18 cellular contexts compared by ENCODE assay signal in the genomic region with DNA sequence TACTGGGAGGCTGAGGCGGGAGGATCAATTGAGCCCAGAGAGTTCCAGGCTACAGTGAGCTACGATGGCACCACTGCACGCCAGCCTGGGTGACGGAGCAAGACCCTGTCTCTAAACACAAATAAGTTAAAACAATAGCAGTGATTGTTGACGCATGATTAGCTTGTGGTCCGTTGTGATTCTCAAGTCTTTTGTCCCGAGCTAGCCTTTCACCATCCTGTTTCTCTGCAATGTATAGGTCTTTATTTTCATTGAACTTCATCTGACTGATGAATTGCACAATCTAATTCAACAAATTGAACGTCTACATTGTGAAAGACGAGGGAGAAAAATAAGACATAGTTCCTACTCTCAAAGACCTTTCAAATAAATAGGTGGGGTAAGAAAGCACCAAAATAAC. TPM values are rescaled to one million over a fixed set of nuclear protein-coding genes. Genes with fewer than 3 reads are reported as not detected.
DNase-seq lines count a peak whose midpoint lies in the region; ATAC-seq, FAIRE-seq and TF ChIP-seq lines count a peak whose summit lies in the region.
"Had no signal": no experiment of that assay in that cellular context is flagged by ENCODE, and none has a peak within 500 bp of the region (broad histone marks: within the 10 kb centered on the region; RNA-seq: fewer than 3 reads in every experiment).

No MANE protein-coding gene starts in this region.

- H3K56ac ChIP-seq in H9 (ENCODE audit: insufficient read length, low read depth, low read length) (no peak overlapping the region), IMR-90 (ENCODE audit: extremely low read depth, insufficient read depth, low read length) (no peak overlapping the region), H1 (replicated peaks; ENCODE audit: insufficient read length, low read depth, low read length) (no peak overlapping the region)

- H3K4me1 ChIP-seq in H9 (ENCODE audit: insufficient read depth, low read length) (peaks cover 15% of the 10 kb centered on the region; the same call in 1 of the 2 replicates), IMR-90 (ENCODE audit: control insufficient read depth, insufficient read depth, low read length) (peaks cover 11% of the 10 kb centered on the region), H1 (replicated peaks in 1 of 4; ENCODE audit: control insufficient read depth in 3 of 4, insufficient read depth in 4 of 4, low read length in 3 of 4) (peaks cover 13 to 26% (median 25%) of the 10 kb centered on the region in 4 experiments), neural progenitor cell (peaks cover 46% of the 10 kb centered on the region), heart left ventricle (peaks cover 0 to 18% (median 6%) of the 10 kb centered on the region in 12 donors), body of pancreas (no peaks in the 10 kb centered on the region)
- H3K4me1 ChIP-seq: Caco-2 had no signal

- H3K9me3 ChIP-seq in H9 (ENCODE audit: control insufficient read depth, low read depth, low read length) (no peaks in the 10 kb centered on the region), IMR-90 (ENCODE audit: control insufficient read depth, insufficient read depth, low read length) (no peaks in the 10 kb centered on the region), H1 (ENCODE audit: insufficient read depth in 2 of 2, low read depth in 1 of 2, low read length in 1 of 2) (no peaks in the 10 kb centered on the region), neural progenitor cell (ENCODE audit: low read depth) (no peaks in the 10 kb centered on the region), heart left ventricle (no peaks in the 10 kb centered on the region), body of pancreas (no peaks in the 10 kb centered on the region)
- H3K9me3 ChIP-seq: Caco-2, HAP-1 had no signal

- H3K4me3 Mint-ChIP-seq in H9 (peak overlapping the region; percentile 27 to 65; a peak in 4 of 5 replicates), neural progenitor cell (no peak overlapping the region)
- H3K4me3 Mint-ChIP-seq: CD4-positive, alpha-beta T cell had no signal

- no peak overlapping the region for H2BK120ac ChIP-seq in H9 (ENCODE audit: low read depth, low read length, poor library complexity, severe bottlenecking)
- H2BK120ac ChIP-seq in IMR-90 (ENCODE audit: low read depth, low read length): no peak overlapping the region
- no peak overlapping the region for H2BK120ac ChIP-seq in H1 (replicated peaks; ENCODE audit: low read depth, low read length)

- H3K27me3 Mint-ChIP-seq in H9 (ENCODE audit: low read depth) (peaks cover 6% of the 10 kb centered on the region), neural progenitor cell (ENCODE audit: insufficient read depth, low read depth) (peaks cover 5% of the 10 kb centered on the region)

- no peak overlapping the region for H3K4me2 ChIP-seq in H9 (ENCODE audit: insufficient read depth, insufficient read length, low read length)
- no peak overlapping the region for H3K4me2 ChIP-seq in IMR-90 (ENCODE audit: low read depth, low read length)
- peak overlapping the region in 1 of 2 experiments; percentile 78; a peak in 2 of 4 replicates for H3K4me2 ChIP-seq in H1 (ENCODE audit: insufficient read depth in 1 of 2, low read depth in 2 of 2, low read length in 2 of 2)
- H3K4me2 ChIP-seq in neural progenitor cell: peak overlapping the region; percentile 64
- H3K4me2 ChIP-seq: KMS-11 had no signal

- no peak overlapping the region for H3T11ph ChIP-seq in H9 (ENCODE audit: low read length)

- no peak for DNase-seq in H9
- no peak for DNase-seq in IMR-90
- DNase-seq in H1 (ENCODE audit: low read depth in 1 of 2, low spot score in 2 of 2): no peak
- DNase-seq in neural progenitor cell (ENCODE audit: low spot score): no peak
- DNase-seq in NCI-H2107 treated with DMSO at 0.1 percent for 48 hours (lab: John Stamatoyannopoulos, UW; ENCODE audit: unreplicated experiment): no peak
- no peak for DNase-seq in heart left ventricle
- DNase-seq in body of pancreas: no peak
- DNase-seq: Caco-2; CD4-positive, alpha-beta T cell; GM23248 had no signal

- H3K4me1 Mint-ChIP-seq in H9 (peaks cover 49 to 62% of the 10 kb centered on the region in 2 experiments), neural progenitor cell (peaks cover 36% of the 10 kb centered on the region)

- H3K79me1 ChIP-seq in H9 (ENCODE audit: insufficient read depth, low read depth, low read length, poor library complexity, severe bottlenecking) (no peaks in the 10 kb centered on the region), IMR-90 (ENCODE audit: low read depth in 1 of 2, low read length in 2 of 2) (peaks cover 0 to 2% of the 10 kb centered on the region in 2 experiments; a peak in 2 of 4 replicates), H1 (ENCODE audit: low read depth, low read length) (no peaks in the 10 kb centered on the region)

- no peak for TF ChIP-seq POLR2A in IMR-90 (IDR thresholded peaks at IDR 0.05; ENCODE audit: low read depth, low read length)
- no peak for TF ChIP-seq POLR2A in H1 (IDR thresholded peaks at IDR 0.05; ENCODE audit: control extremely low read depth in 1 of 2, low read depth in 2 of 2, low read length in 2 of 2)
- TF ChIP-seq POLR2A in heart left ventricle (IDR thresholded peaks at IDR 0.05): no peak
- TF ChIP-seq POLR2A in body of pancreas (IDR thresholded peaks at IDR 0.05): no peak

- no peaks in the 10 kb centered on the region for H3K79me2 ChIP-seq in H9 (ENCODE audit: insufficient read depth, low read length)
- no peaks in the 10 kb centered on the region; a peak in 1 of 4 replicates for H3K79me2 ChIP-seq in H1 (ENCODE audit: control insufficient read depth in 1 of 2, insufficient read depth in 2 of 2, low read length in 2 of 2)
- no peaks in the 10 kb centered on the region for H3K79me2 ChIP-seq in neural progenitor cell (ENCODE audit: low read depth)

- H3K27me3 ChIP-seq in H9 (ENCODE audit: insufficient read depth, low read length) (peaks cover 2% of the 10 kb centered on the region; the same call in 1 of the 2 replicates), IMR-90 (ENCODE audit: control insufficient read depth, insufficient read depth, low read length) (no peaks in the 10 kb centered on the region), H1 (replicated peaks in 1 of 4; ENCODE audit: control insufficient read depth in 3 of 4, extremely low read depth in 1 of 4, insufficient read depth in 3 of 4, low read length in 3 of 4) (peaks cover 0 to 3% (median 0%) of the 10 kb centered on the region in 4 experiments; a peak in 3 of 7 replicates), neural progenitor cell (no peaks in the 10 kb centered on the region), heart left ventricle (no peaks in the 10 kb centered on the region), body of pancreas (no peaks in the 10 kb centered on the region)

- peaks cover 2% of the 10 kb centered on the region; the same call in 1 of the 2 replicates for H3K9me1 ChIP-seq in IMR-90 (ENCODE audit: insufficient read depth, low read length)

- TF ChIP-seq RAD21 in IMR-90 (IDR thresholded peaks at IDR 0.05; ENCODE audit: low read length): no peak
- TF ChIP-seq RAD21 in H1 (IDR thresholded peaks at IDR 0.05 in 1 of 2, conservative IDR thresholded peaks at IDR 0.05 in 1 of 2; ENCODE audit: low read depth in 2 of 2, low read length in 2 of 2): no peak

- CTCF ChIA-PET in IMR-90 (lab: Yijun Ruan, JAX): interaction anchor here (1.1 kb wide), 1 partner anchor 164 kb away, joined by 3 read pairs; no protein-coding TSS in a partner anchor
- CTCF ChIA-PET in H1 (lab: Charles Lee; ENCODE audit: partially characterized antibody): interaction anchor here (1.0 to 2.6 kb wide), 5 partner anchors 11 to 164 kb away, joined by 3 to 11 read pairs (median 5); no protein-coding TSS in a partner anchor

- H3K36me3 Mint-ChIP-seq in H9 (ENCODE audit: insufficient read depth in 1 of 3, low read depth in 3 of 3) (peaks cover 0 to 2% (median 0%) of the 10 kb centered on the region in 3 experiments; a peak in 3 of 7 replicates), neural progenitor cell (no peaks in the 10 kb centered on the region)

- H4K8ac ChIP-seq in H9 (replicated peaks; ENCODE audit: insufficient read length, low read depth, low read length): no peak overlapping the region
- H4K8ac ChIP-seq in IMR-90 (ENCODE audit: low read depth in 2 of 2, low read length in 2 of 2): no peak overlapping the region
- H4K8ac ChIP-seq in H1 (ENCODE audit: extremely low read depth, insufficient read depth, low read length): no peak overlapping the region

- H3K9ac ChIP-seq in H9 (ENCODE audit: extremely low read depth, insufficient read length, low read length): no peak overlapping the region
- H3K9ac ChIP-seq in IMR-90 (ENCODE audit: low read depth, low read length): no peak overlapping the region
- no peak overlapping the region for H3K9ac ChIP-seq in H1 (replicated peaks in 1 of 4; ENCODE audit: extremely low read depth in 1 of 4, low read depth in 3 of 4, low read length in 3 of 4)
- no peak overlapping the region for H3K9ac ChIP-seq in neural progenitor cell
- H3K9ac ChIP-seq: GM23248, KMS-11 had no signal

- BruUV-seq in IMR-90 (replicated peaks; lab: Mats Ljungman, UMichigan): no TSS peak

- H2BK15ac ChIP-seq in H9 (ENCODE audit: low read depth, low read length) (no peak overlapping the region), IMR-90 (ENCODE audit: low read depth, low read length) (no peak overlapping the region; the same call in 2 of the 3 replicates), H1 (ENCODE audit: low read length) (0 out of 2 replicates have a peak overlapping the region, but pooled peaks have one; percentile 9)

- in situ Hi-C loops in IMR-90 (cut with MboI; ENCODE audit: low sequenced_read_pairs): no loop called here

- no peak for TF ChIP-seq EP300 in H1 (IDR thresholded peaks at IDR 0.05; ENCODE audit: borderline replicate concordance in 1 of 2, low read depth in 2 of 2, low read length in 2 of 2)

- ATAC-seq in IMR-90 (ENCODE audit: low read depth): no peak
- ATAC-seq in heart left ventricle: no peak
- ATAC-seq in body of pancreas: no peak

- H3K36me3 ChIP-seq in IMR-90 (ENCODE audit: control insufficient read depth, insufficient read depth, low read length) (no peaks in the 10 kb centered on the region), H1 (ENCODE audit: control insufficient read depth in 2 of 4, insufficient read depth in 4 of 4, low read length in 3 of 4) (no peaks in the 10 kb centered on the region), neural progenitor cell (no peaks in the 10 kb centered on the region), heart left ventricle (no peaks in the 10 kb centered on the region), body of pancreas (replicated peaks in 1 of 2; ENCODE audit: insufficient read depth in 1 of 2, low read depth in 2 of 2) (no peaks in the 10 kb centered on the region)
- H3K36me3 ChIP-seq: HAP-1 had no signal

- H3K4ac ChIP-seq in H9 (ENCODE audit: low read depth, low read length) (no peak overlapping the region), IMR-90 (ENCODE audit: low read depth, low read length) (no peak overlapping the region), H1 (replicated peaks; ENCODE audit: insufficient read length, low read depth, low read length) (no peak overlapping the region)

- WGBS in H9 (ENCODE audit: extremely low coverage, insufficient read length, low lambda C conversion rate): no CpG with 5 or more reads among the region's 9 CpGs
- WGBS in IMR-90 (ENCODE audit: extremely low coverage in 2 of 2, insufficient read length in 1 of 2), 2 experiments: 100% methylated on average over 1 of the region's 9 CpGs; no CpG with 5 or more reads in 1 of the 2 experiments
- 77% methylated on average over 9 of the region's 9 CpGs; no CpG with 5 or more reads in 1 of the 2 experiments for WGBS in H1 (ENCODE audit: extremely low coverage in 1 of 2, insufficient coverage in 1 of 2, insufficient read length in 1 of 2, insufficient replicate concordance in 2 of 2, low coverage in 1 of 2, low lambda C conversion rate in 2 of 2, missing lambda C conversion rate in 1 of 2), 2 experiments
- 79 to 87% (median 84%) methylated on average over 9 of the region's 9 CpGs for WGBS in heart left ventricle, 4 donors
- WGBS in body of pancreas, 2 donors: 67 to 77% methylated on average over 9 of the region's 9 CpGs

- no peak overlapping the region for H2AK5ac ChIP-seq in H9 (ENCODE audit: insufficient read length, low read length)
- peak overlapping the region; percentile 37; the same call in 1 of the 2 replicates for H2AK5ac ChIP-seq in IMR-90 (ENCODE audit: low read depth, low read length)
- H2AK5ac ChIP-seq in H1 (ENCODE audit: low read depth, low read length): no peak overlapping the region

- no peak overlapping the region for H2BK20ac ChIP-seq in H9 (ENCODE audit: low read depth, low read length, poor library complexity, severe bottlenecking)
- no peak overlapping the region for H2BK20ac ChIP-seq in IMR-90 (ENCODE audit: low read depth, low read length)
- no peak overlapping the region for H2BK20ac ChIP-seq in H1 (ENCODE audit: low read length)

- H2BK12ac ChIP-seq in H9 (ENCODE audit: insufficient read length, low read depth, low read length) (no peak overlapping the region), H1 (ENCODE audit: low read depth, low read length) (no peak overlapping the region)

- peak overlapping the region in 1 of 3 experiments; percentile 98; a peak in 1 of 7 replicates for H3K27ac Mint-ChIP-seq in H9
- no peak overlapping the region for H3K27ac Mint-ChIP-seq in neural progenitor cell
- H3K27ac Mint-ChIP-seq: CD4-positive, alpha-beta T cell had no signal

- no peak overlapping the region for H2AK9ac ChIP-seq in IMR-90 (replicated peaks; ENCODE audit: low read depth, low read length, poor library complexity)

- TF ChIP-seq CTCF in H9 (conservative IDR thresholded peaks at IDR 0.05) (no peak), IMR-90 (conservative IDR thresholded peaks at IDR 0.05; ENCODE audit: low read depth, low read length) (no peak), H1 (IDR thresholded peaks at IDR 0.05; ENCODE audit: control extremely low read depth in 1 of 3, insufficient read depth in 1 of 3, low read depth in 1 of 3, low read length in 3 of 3) (no peak), neural progenitor cell (IDR thresholded peaks at IDR 0.05) (no peak), heart left ventricle (IDR thresholded peaks at IDR 0.05) (no peak), body of pancreas (IDR thresholded peaks at IDR 0.05) (no peak)

- intact Hi-C loops in IMR-90 (cut with micrococcal nuclease): no loop called here
- intact Hi-C loops in heart left ventricle (cut with DNase I): no loop called here
- intact Hi-C loops in body of pancreas (cut with DNase I): no loop called here

- H3K9me3 Mint-ChIP-seq in H9 (no peaks in the 10 kb centered on the region), neural progenitor cell (no peaks in the 10 kb centered on the region)
- H3K9me3 Mint-ChIP-seq: CD4-positive, alpha-beta T cell had no signal

- peaks cover 56% of the 10 kb centered on the region for H3F3A ChIP-seq in neural progenitor cell (ENCODE audit: low read depth)

- no peaks in the 10 kb centered on the region for H3K23me2 ChIP-seq in H9 (ENCODE audit: insufficient read length, low read depth, low read length, poor library complexity, severe bottlenecking)
- no peaks in the 10 kb centered on the region; the same call in 1 of the 2 replicates for H3K23me2 ChIP-seq in H1 (ENCODE audit: low read depth, low read length)

- H3K14ac ChIP-seq in H9 (ENCODE audit: insufficient read depth, low read length): no peak overlapping the region; the same call in 1 of the 2 replicates
- H3K14ac ChIP-seq in IMR-90 (replicated peaks; ENCODE audit: low read depth, low read length): no peak overlapping the region
- no peak overlapping the region for H3K14ac ChIP-seq in H1 (ENCODE audit: insufficient read length)

- H4K5ac ChIP-seq in H9 (ENCODE audit: insufficient read length, low read depth, low read length) (no peak overlapping the region), IMR-90 (ENCODE audit: low read depth, low read length) (no peak overlapping the region), H1 (ENCODE audit: insufficient read length, low read depth, low read length) (no peak overlapping the region)

- H3K4me3 ChIP-seq in IMR-90 (ENCODE audit: insufficient read depth, low read depth, low read length): no peak overlapping the region
- no peak overlapping the region for H3K4me3 ChIP-seq in H1 (ENCODE audit: extremely low read depth in 1 of 4, insufficient read depth in 2 of 4, low read depth in 3 of 4, low read length in 4 of 4)
- no peak overlapping the region for H3K4me3 ChIP-seq in neural progenitor cell
- no peak overlapping the region for H3K4me3 ChIP-seq in heart left ventricle
- no peak overlapping the region for H3K4me3 ChIP-seq in body of pancreas
- H3K4me3 ChIP-seq: GM23248, HAP-1 had no signal

- POLR2A ChIA-PET in IMR-90 (lab: Charles Lee; ENCODE audit: unreplicated experiment): no interaction called here
- POLR2A ChIA-PET in H1 (lab: Charles Lee; ENCODE audit: partially characterized antibody): interaction anchor here (0.5 to 3.0 kb wide), 10 partner anchors 11 to 218 kb away, joined by 3 to 18 read pairs (median 4); no protein-coding TSS in a partner anchor

- dilution Hi-C loops in IMR-90 (cut with HindIII; ENCODE audit: low sequenced_read_pairs, unreplicated experiment): no loop called here

- H3K23ac ChIP-seq in H9 (ENCODE audit: insufficient read length, low read depth, low read length) (no peak overlapping the region), IMR-90 (ENCODE audit: low read depth, low read length) (no peak overlapping the region), H1 (ENCODE audit: insufficient read length) (no peak overlapping the region)

- no peak for FAIRE-seq in H1 (lab: Jason Lieb, UNC)
- FAIRE-seq: D721Med, G401.6, GM12892, GM18507 had no signal

- H2BK5ac ChIP-seq in H9 (ENCODE audit: insufficient read length, low read length) (no peak overlapping the region), IMR-90 (ENCODE audit: low read depth, low read length, poor library complexity, severe bottlenecking) (no peak overlapping the region), H1 (ENCODE audit: low read depth, low read length) (no peak overlapping the region; the same call in 1 of the 2 replicates)

- no peak overlapping the region for H4K91ac ChIP-seq in H9 (ENCODE audit: insufficient read length, low read depth, low read length)
- H4K91ac ChIP-seq in IMR-90 (ENCODE audit: insufficient read depth, low read depth, low read length): no peak overlapping the region
- H4K91ac ChIP-seq in H1 (replicated peaks; ENCODE audit: insufficient read length, low read length): peak overlapping the region; percentile 1

- H2AFZ ChIP-seq in H9 (ENCODE audit: low read length) (no peak overlapping the region), IMR-90 (replicated peaks; ENCODE audit: low read length, poor library complexity) (no peak overlapping the region), H1 (ENCODE audit: low read length) (no peak overlapping the region), neural progenitor cell (replicated peaks) (no peak overlapping the region)
- H2AFZ ChIP-seq: GM23248 had no signal

- H3K27ac ChIP-seq in H9 (ENCODE audit: insufficient read length, low read depth, low read length) (no peak overlapping the region), IMR-90 (ENCODE audit: insufficient read depth, low read length) (no peak overlapping the region), H1 (ENCODE audit: low read depth, low read length) (no peak overlapping the region), neural progenitor cell (no peak overlapping the region), heart left ventricle (no peak overlapping the region), body of pancreas (no peak overlapping the region)
- H3K27ac ChIP-seq: C4-2B, GM23248, KMS-11 had no signal

- H3K18ac ChIP-seq in H9 (ENCODE audit: insufficient read length, low read depth, low read length) (peak overlapping the region; percentile 7), IMR-90 (ENCODE audit: low read depth, low read length) (no peak overlapping the region), H1 (ENCODE audit: extremely low read depth, low read length) (no peak overlapping the region)

- H4K20me1 ChIP-seq in H9 (ENCODE audit: control insufficient read depth, insufficient read depth, insufficient read length) (no peaks in the 10 kb centered on the region), IMR-90 (ENCODE audit: insufficient read depth, low read length) (no peaks in the 10 kb centered on the region), H1 (replicated peaks in 1 of 2; ENCODE audit: control insufficient read depth in 1 of 2, insufficient read depth in 2 of 2, low read length in 2 of 2) (no peaks in the 10 kb centered on the region), neural progenitor cell (ENCODE audit: low read depth) (no peaks in the 10 kb centered on the region)

RNA-seq across cellular contexts. Expression of gene FZD7, which starts 8.8 kb away (rescaled TPM):
- 302 and 309 TPM in 2 replicates for total RNA-seq in H9 (2021)
- total RNA-seq in IMR-90 (2012; rRNA removed): 62.4 and 81.1 TPM in 2 replicates
- polyA plus RNA-seq in IMR-90 (2012; rRNA removed): 87.9 and 90.9 TPM in 2 replicates
- polyA plus RNA-seq in IMR-90 (2012; cell fraction: cytosol; rRNA removed): 34.4 and 91.8 TPM in 2 replicates
- polyA plus RNA-seq in IMR-90 (2012; cell fraction: nucleus; rRNA removed; ENCODE audit: low replicate concordance): 21.3 and 47.0 TPM in 2 replicates
- total RNA-seq in H1 (2021; fragmentation: NEBNext Ultra II Directional; extraction: Animal tissue kit (Norgen Biotek cat#: 25700)): 246 TPM in 2 replicates
- 176 and 280 TPM in 2 replicates for polyA plus RNA-seq in H1 (2011; rRNA removed)
- polyA plus RNA-seq in H1 (2011; cell fraction: cytosol; rRNA removed): 156 TPM
- polyA plus RNA-seq in H1 (2011; cell fraction: nucleus; rRNA removed): 238 TPM
- polyA plus RNA-seq in H1 (2012, experiment 1 of 2): 145 to 162 TPM (median 157 TPM) in 4 replicates
- 136 TPM for polyA plus RNA-seq in H1 (2012, experiment 2 of 2)
- 295 TPM for polyA plus RNA-seq in H1 (2013, experiment 1 of 2)
- 302 TPM for polyA plus RNA-seq in H1 (2013, experiment 2 of 2)
- 158 and 159 TPM in 2 replicates for polyA minus RNA-seq in H1 (2011; rRNA and poly(A)+ RNA removed)
- polyA minus RNA-seq in H1 (2011; cell fraction: cytosol; rRNA and poly(A)+ RNA removed): 315 TPM
- polyA minus RNA-seq in H1 (2011; cell fraction: nucleus; rRNA and poly(A)+ RNA removed): 207 TPM
- total RNA-seq in neural progenitor cell (ENCODE audit: low replicate concordance): 79.4 and 106 TPM in 2 replicates
- 10 to 100 TPM; 11.3 to 42.0 (median 25.5) TPM for total RNA-seq in heart left ventricle
- polyA plus RNA-seq in heart left ventricle: 1 to 10 TPM; 1.7 to 8.8 TPM
- total RNA-seq in body of pancreas: 1 to 10 TPM in 1 of 2 donors, under 1 TPM in 1; 0.66 to 2.9 TPM

RNA-seq across cellular contexts. Expression of gene KIAA2012, which starts 48.2 kb away (rescaled TPM):
- total RNA-seq in H9 (2021) (not detected in 2 replicates), IMR-90 (2012; rRNA removed) (under 0.01 TPM in 2 replicates), neural progenitor cell (ENCODE audit: low replicate concordance) (not detected in 2 replicates), heart left ventricle (under 1 TPM in 1 of 9 donors, not detected in 8; 0.08 TPM), body of pancreas (not detected)
- polyA plus RNA-seq in IMR-90 (2012; rRNA removed) (0.04 and 0.09 TPM in 2 replicates), H1 (2011; rRNA removed) (0.02 TPM in 1 of 2 replicates, not detected in the other), heart left ventricle (not detected)
- polyA plus RNA-seq in IMR-90 (2012; cell fraction: cytosol; rRNA removed): 0.04 and 0.05 TPM in 2 replicates
- 0.61 and 1.0 TPM in 2 replicates for polyA plus RNA-seq in IMR-90 (2012; cell fraction: nucleus; rRNA removed; ENCODE audit: low replicate concordance)
- not detected in 2 replicates for total RNA-seq in H1 (2021; fragmentation: NEBNext Ultra II Directional; extraction: Animal tissue kit (Norgen Biotek cat#: 25700))
- not detected for polyA plus RNA-seq in H1 (2011; cell fraction: cytosol; rRNA removed)
- polyA plus RNA-seq in H1 (2011; cell fraction: nucleus; rRNA removed): not detected
- polyA plus RNA-seq in H1 (2012, experiment 1 of 2): not detected in 4 replicates
- not detected for polyA plus RNA-seq in H1 (2012, experiment 2 of 2)
- polyA plus RNA-seq in H1 (2013, experiment 1 of 2): not detected
- polyA plus RNA-seq in H1 (2013, experiment 2 of 2): not detected
- polyA minus RNA-seq in H1 (2011; rRNA and poly(A)+ RNA removed): not detected in 2 replicates
- polyA minus RNA-seq in H1 (2011; cell fraction: cytosol; rRNA and poly(A)+ RNA removed): not detected
- not detected for polyA minus RNA-seq in H1 (2011; cell fraction: nucleus; rRNA and poly(A)+ RNA removed)
- total RNA-seq: A172; CD4-positive, alpha-beta T cell; GM23248 had no signal
